In the genomic region with DNA sequence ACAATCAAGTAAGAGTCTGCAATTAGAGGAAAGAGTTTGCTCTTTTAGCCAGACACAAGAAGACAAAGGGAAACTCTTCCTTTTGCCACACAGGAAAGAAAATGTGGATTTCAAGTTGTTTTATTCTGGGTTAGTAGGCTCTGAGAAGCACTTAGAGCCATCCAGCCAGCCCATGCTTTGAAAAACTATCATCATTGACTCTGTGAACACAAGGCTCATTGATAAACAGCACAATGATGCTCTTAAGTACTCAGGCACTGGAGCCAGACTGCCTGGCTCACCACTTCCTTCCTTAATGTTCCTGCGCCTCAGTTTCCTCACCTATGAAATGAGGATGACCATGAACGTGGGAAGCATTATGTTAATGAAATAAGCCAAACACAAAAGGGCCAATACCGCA, we compare ENCODE assay signal across 21 cellular contexts.
DNase-seq lines count a peak whose midpoint lies in the region; ATAC-seq and TF ChIP-seq lines count a peak whose summit lies in the region.
"Had no signal": no experiment of that assay in that cellular context is flagged by ENCODE, and none has a peak within 500 bp of the region (broad histone marks: within the 10 kb centered on the region; RNA-seq: fewer than 3 reads in every experiment).

No MANE protein-coding gene starts in this region.

- H3K4me3 Mint-ChIP-seq in Caco-2 (ENCODE audit: unreplicated experiment), result no peak overlapping the region

- H3K79me2 ChIP-seq in trophoblast cell (ENCODE audit: control insufficient read depth, insufficient read depth, low read length, poor library complexity), result peaks cover 2% of the 10 kb centered on the region

- H3K27me3 ChIP-seq in Caco-2 (replicated peaks; ENCODE audit: control insufficient read depth, insufficient read depth, low read length), result no peaks in the 10 kb centered on the region
- no peaks in the 10 kb centered on the region for H3K27me3 ChIP-seq in trophoblast cell (ENCODE audit: insufficient read depth, low read length)
- H3K27me3 ChIP-seq: SJSA1 had no signal

- H4K12ac ChIP-seq in trophoblast cell (ENCODE audit: low read depth, low read length), result no peak overlapping the region

- no peak overlapping the region for H3K14ac ChIP-seq in trophoblast cell (ENCODE audit: low read length)

- H2BK12ac ChIP-seq in trophoblast cell (ENCODE audit: low read length), result no peak overlapping the region

- no peak overlapping the region for H4K91ac ChIP-seq in trophoblast cell (ENCODE audit: low read depth, low read length)

- H3K27ac ChIP-seq in trophoblast cell (ENCODE audit: low read depth, low read length), result no peak overlapping the region
- H3K27ac ChIP-seq: C4-2B, SJSA1 had no signal

- H3K23ac ChIP-seq in trophoblast cell (ENCODE audit: low read length), result no peak overlapping the region

- no TSS peak for BruUV-seq in Caco-2 (replicated peaks; lab: Mats Ljungman, UMichigan)

- no peaks in the 10 kb centered on the region for H3K27me3 Mint-ChIP-seq in Caco-2 (ENCODE audit: insufficient read depth, unreplicated experiment)
- H3K27me3 Mint-ChIP-seq: IgD-negative memory B cell had no signal

- in situ Hi-C loops in SK-MEL-5 (cut with HindIII; ENCODE audit: low pct_unique_long_range_greater_than_20kb, low sequenced_read_pairs), result no loop called here

- H3K9me3 ChIP-seq in Caco-2, result no peaks in the 10 kb centered on the region; the same call in 1 of the 2 replicates
- no peaks in the 10 kb centered on the region for H3K9me3 ChIP-seq in trophoblast cell (ENCODE audit: insufficient read depth, low read depth, low read length)
- H3K9me3 ChIP-seq: SJSA1 had no signal

- CTCF ChIA-PET in Caco-2 (lab: Charles Lee), result no interaction called here

- H3K4me1 ChIP-seq in Caco-2, result peaks cover 41% of the 10 kb centered on the region
- peaks cover 8 to 14% of the 10 kb centered on the region in 2 experiments for H3K4me1 ChIP-seq in trophoblast cell (ENCODE audit: control insufficient read depth in 1 of 2, insufficient read depth in 2 of 2, low read length in 2 of 2)

- no peak overlapping the region for H2AFZ ChIP-seq in trophoblast cell (ENCODE audit: insufficient read depth, low read length, poor library complexity)

- H3K36me3 ChIP-seq in Caco-2 (ENCODE audit: control insufficient read depth, insufficient read depth, low read length) (no peaks in the 10 kb centered on the region; the same call in 1 of the 2 replicates), trophoblast cell (ENCODE audit: control insufficient read depth in 1 of 2, insufficient read depth in 2 of 2, low read length in 2 of 2) (no peaks in the 10 kb centered on the region)
- H3K36me3 ChIP-seq: SJSA1 had no signal

- no peak for ATAC-seq in SK-N-SH treated with all-trans-retinoic acid at 6 μM for 48 hours
- ATAC-seq: Right ventricle myocardium inferior had no signal

- H4K8ac ChIP-seq in trophoblast cell (ENCODE audit: low read depth, low read length), result peak overlapping the region; percentile 2

- POLR2A ChIA-PET in Caco-2 (lab: Charles Lee), result no interaction called here

- no peak overlapping the region for H3K4me2 ChIP-seq in trophoblast cell (ENCODE audit: low read length)

- no peak overlapping the region for H3K18ac ChIP-seq in trophoblast cell (ENCODE audit: low read length)

- H2AK5ac ChIP-seq in trophoblast cell (ENCODE audit: low read length), result no peak overlapping the region

- no peak overlapping the region for H3K4ac ChIP-seq in trophoblast cell (ENCODE audit: low read depth, low read length)

- H3K4me3 ChIP-seq in Caco-2 (ENCODE audit: low read depth, low read length), result no peak overlapping the region
- no peak overlapping the region for H3K4me3 ChIP-seq in trophoblast cell (ENCODE audit: low read depth, low read length)
- H3K4me3 ChIP-seq: SJSA1 had no signal

- no peak for TF ChIP-seq CTCF in Caco-2 (IDR thresholded peaks at IDR 0.05; ENCODE audit: insufficient read depth in 1 of 2, low read depth in 1 of 2, low read length in 1 of 2, severe bottlenecking in 1 of 2, unreplicated experiment in 1 of 2)

- intact Hi-C loops in Caco-2 (cut with micrococcal nuclease; ENCODE audit: unreplicated experiment), result no loop called here

- peaks cover 15% of the 10 kb centered on the region for H3K9me3 Mint-ChIP-seq in Caco-2 (ENCODE audit: unreplicated experiment)

- no CpG with 5 or more reads among the region's 3 CpGs for WGBS in trophoblast cell (ENCODE audit: extremely low coverage, insufficient coverage, insufficient read length)

- no peak overlapping the region for H2BK5ac ChIP-seq in trophoblast cell (ENCODE audit: low read depth, low read length, poor library complexity)

- peak overlapping the region; percentile 92 for H3K27ac Mint-ChIP-seq in Caco-2 (ENCODE audit: unreplicated experiment)
- H3K27ac Mint-ChIP-seq: IgD-negative memory B cell had no signal

- peaks cover 30% of the 10 kb centered on the region for H3K36me3 Mint-ChIP-seq in Caco-2 (ENCODE audit: insufficient read depth, unreplicated experiment)

- no peak overlapping the region for H3K9ac ChIP-seq in trophoblast cell (ENCODE audit: low read length)

- peaks cover 5% of the 10 kb centered on the region for H3K79me1 ChIP-seq in trophoblast cell (ENCODE audit: low read length)

- no peak for DNase-seq in Caco-2
- DNase-seq in SK-MEL-5 (ENCODE audit: low read depth, low spot score), result peak; percentile 94
- DNase-seq in medulla oblongata (ENCODE audit: extremely low spot score), result peak; percentile 71
- DNase-seq in trophoblast cell, result no peak
- no peak for DNase-seq in DMS53 (lab: John Stamatoyannopoulos, UW)
- DNase-seq in activated effector memory CD4-positive, alpha-beta T cell treated with anti-CD3 and anti-CD28 coated beads, Interleukin-2, amount 50 U/mL, for 16 hours, result no peak
- DNase-seq in activated naive CD4-positive, alpha-beta T cell (lab: John Stamatoyannopoulos, UW), result no peak
- DNase-seq: AML-193, DMS79 treated with DMSO at 0.1 percent for 48 hours, H7, Karpas-422, NCI-H187, NCI-H2107, NCI-H226, NCI-H524, OCI-M1 had no signal

- no peak overlapping the region for H2BK120ac ChIP-seq in trophoblast cell (ENCODE audit: insufficient read depth, low read length, poor library complexity)

- H3K4me1 Mint-ChIP-seq in Caco-2 (ENCODE audit: low read depth, unreplicated experiment), result peaks cover 36% of the 10 kb centered on the region
- H3K4me1 Mint-ChIP-seq: IgD-negative memory B cell had no signal

TF ChIP-seq in SK-N-SH treated with all-trans-retinoic acid at 6 μM for 48 hours, 23 proteins besides CTCF, POLR2A, EP300 and RAD21 (continues in another document):
- TF ChIP-seq ESRRG (CRISPR knock-in tag; IDR thresholded peaks at IDR 0.05), result no peak
- TF ChIP-seq CSDC2 (CRISPR knock-in tag; IDR thresholded peaks at IDR 0.05), result no peak
- TF ChIP-seq ZNF70 (CRISPR knock-in tag; IDR thresholded peaks at IDR 0.05), result no peak
- TF ChIP-seq, protein P1, sequence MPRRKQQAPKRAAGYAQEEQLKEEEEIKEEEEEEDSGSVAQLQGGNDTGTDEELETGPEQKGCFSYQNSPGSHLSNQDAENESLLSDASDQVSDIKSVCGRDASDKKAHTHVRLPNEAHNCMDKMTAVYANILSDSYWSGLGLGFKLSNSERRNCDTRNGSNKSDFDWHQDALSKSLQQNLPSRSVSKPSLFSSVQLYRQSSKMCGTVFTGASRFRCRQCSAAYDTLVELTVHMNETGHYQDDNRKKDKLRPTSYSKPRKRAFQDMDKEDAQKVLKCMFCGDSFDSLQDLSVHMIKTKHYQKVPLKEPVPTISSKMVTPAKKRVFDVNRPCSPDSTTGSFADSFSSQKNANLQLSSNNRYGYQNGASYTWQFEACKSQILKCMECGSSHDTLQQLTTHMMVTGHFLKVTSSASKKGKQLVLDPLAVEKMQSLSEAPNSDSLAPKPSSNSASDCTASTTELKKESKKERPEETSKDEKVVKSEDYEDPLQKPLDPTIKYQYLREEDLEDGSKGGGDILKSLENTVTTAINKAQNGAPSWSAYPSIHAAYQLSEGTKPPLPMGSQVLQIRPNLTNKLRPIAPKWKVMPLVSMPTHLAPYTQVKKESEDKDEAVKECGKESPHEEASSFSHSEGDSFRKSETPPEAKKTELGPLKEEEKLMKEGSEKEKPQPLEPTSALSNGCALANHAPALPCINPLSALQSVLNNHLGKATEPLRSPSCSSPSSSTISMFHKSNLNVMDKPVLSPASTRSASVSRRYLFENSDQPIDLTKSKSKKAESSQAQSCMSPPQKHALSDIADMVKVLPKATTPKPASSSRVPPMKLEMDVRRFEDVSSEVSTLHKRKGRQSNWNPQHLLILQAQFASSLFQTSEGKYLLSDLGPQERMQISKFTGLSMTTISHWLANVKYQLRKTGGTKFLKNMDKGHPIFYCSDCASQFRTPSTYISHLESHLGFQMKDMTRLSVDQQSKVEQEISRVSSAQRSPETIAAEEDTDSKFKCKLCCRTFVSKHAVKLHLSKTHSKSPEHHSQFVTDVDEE (CRISPR knock-in tag; IDR thresholded peaks at IDR 0.05), result no peak
- no peak for TF ChIP-seq POU6F1 (CRISPR knock-in tag; IDR thresholded peaks at IDR 0.05; ENCODE audit: borderline replicate concordance, low read depth)
- no peak for TF ChIP-seq CSRNP3 (CRISPR knock-in tag; IDR thresholded peaks at IDR 0.05)

Comparison
In these comparisons a context has a peak if more than half of its experiments do, and no peak if none do; other contexts are left out.
1. DNase-seq: peak in SK-MEL-5 (single experiment) and medulla oblongata (single experiment); none in Caco-2 (0 of 2), trophoblast cell (0 of 2), DMS53 (single experiment), activated effector memory CD4-positive, alpha-beta T cell treated with anti-CD3 and anti-CD28 coated beads, Interleukin-2, amount 50 U/mL, for 16 hours (single experiment) and activated naive CD4-positive, alpha-beta T cell (0 of 4).